In the genomic region with DNA sequence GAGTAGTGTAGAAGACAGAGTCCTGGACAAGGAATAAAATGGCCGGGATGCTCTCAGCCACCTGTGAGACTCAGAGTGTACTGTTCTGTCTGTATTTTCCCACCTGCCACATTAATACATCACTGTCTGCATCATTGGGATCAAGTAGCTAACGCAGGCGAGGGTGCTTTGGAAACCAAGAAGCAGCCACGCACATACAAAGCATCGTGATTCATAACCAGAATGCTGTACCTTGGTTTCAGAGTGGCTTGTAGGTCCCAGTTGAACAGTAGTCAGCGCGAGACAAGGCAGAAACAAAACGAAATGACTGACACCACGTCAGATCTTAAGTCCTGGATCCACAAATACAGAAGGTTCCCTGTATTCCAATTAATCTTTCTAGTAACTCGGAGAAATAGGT, we compare ENCODE assay signal across 10 cellular contexts.
A peak's percentile ranks its signal among the peaks of the same experiment; 100 is the strongest.
DNase-seq lines count a peak whose midpoint lies in the region; ATAC-seq and TF ChIP-seq lines count a peak whose summit lies in the region.
"Had no signal": no experiment of that assay in that cellular context is flagged by ENCODE, and none has a peak within 500 bp of the region (broad histone marks: within the 10 kb centered on the region; RNA-seq: fewer than 3 reads in every experiment).

No MANE protein-coding gene starts in this region.

- no peak overlapping the region for H3K27ac Mint-ChIP-seq in Calu3 (ENCODE audit: unreplicated experiment)
- H3K27ac Mint-ChIP-seq: activated T-helper 2 cell treated with anti-CD3 and anti-CD28 coated beads, Interferon-gamma antibody, Interleukin-2, Interleukin-4, amounts not matched to agents 10 μg/mL and 5 μg/mL and 100 μg/mL, durations not matched to agents 14 hours and 24 hours and 36 hours had no signal

- intact Hi-C loops in Calu3 (cut with micrococcal nuclease; ENCODE audit: unreplicated experiment), result no loop called here

- peaks cover 65% of the 10 kb centered on the region for H3K27me3 Mint-ChIP-seq in Calu3 (ENCODE audit: unreplicated experiment)

- TF ChIP-seq CTCF in Calu3 (IDR thresholded peaks at IDR 0.05; ENCODE audit: unreplicated experiment), result no peak

- ATAC-seq in GM18861 (IDR thresholded peaks at IDR 0.05; ENCODE audit: unreplicated experiment), result peak; percentile 72
- peak; percentile 86 for ATAC-seq in GM21619 (IDR thresholded peaks at IDR 0.05; ENCODE audit: unreplicated experiment)
- peak; percentile 78 for ATAC-seq in HG03159 (IDR thresholded peaks at IDR 0.05; ENCODE audit: unreplicated experiment)

- BruUV-seq in Calu3 (replicated peaks; lab: Mats Ljungman, UMichigan), result no TSS peak

- H3K4me3 Mint-ChIP-seq in Calu3 (ENCODE audit: low read depth, unreplicated experiment), result no peak overlapping the region

- H3K4me1 Mint-ChIP-seq in Calu3 (ENCODE audit: low read depth, unreplicated experiment), result peaks cover 1% of the 10 kb centered on the region

- H3K9me3 Mint-ChIP-seq in Calu3 (ENCODE audit: low read depth, unreplicated experiment), result no peaks in the 10 kb centered on the region
- H3K9me3 Mint-ChIP-seq: activated T-helper 2 cell treated with anti-CD3 and anti-CD28 coated beads, Interferon-gamma antibody, Interleukin-2, Interleukin-4, amounts not matched to agents 10 μg/mL and 5 μg/mL and 100 μg/mL, durations not matched to agents 14 hours and 24 hours and 36 hours had no signal

- DNase-seq in myocyte (ENCODE audit: low read depth) (peak; percentile 19), NCI-H146 (lab: John Stamatoyannopoulos, UW) (no peak), cerebellar cortex (ENCODE audit: low spot score) (no peak), GM19238 (ENCODE audit: insufficient read length, low spot score) (no peak), Calu3 (no peak)
- DNase-seq: NCI-H82 had no signal

- no peaks in the 10 kb centered on the region for H3K36me3 Mint-ChIP-seq in Calu3 (ENCODE audit: insufficient read depth, unreplicated experiment)

- CTCF ChIA-PET in Calu3 (lab: Charles Lee), result no interaction called here
